Comparison of ENCODE assay signal across 22 cellular contexts in the genomic region with DNA sequence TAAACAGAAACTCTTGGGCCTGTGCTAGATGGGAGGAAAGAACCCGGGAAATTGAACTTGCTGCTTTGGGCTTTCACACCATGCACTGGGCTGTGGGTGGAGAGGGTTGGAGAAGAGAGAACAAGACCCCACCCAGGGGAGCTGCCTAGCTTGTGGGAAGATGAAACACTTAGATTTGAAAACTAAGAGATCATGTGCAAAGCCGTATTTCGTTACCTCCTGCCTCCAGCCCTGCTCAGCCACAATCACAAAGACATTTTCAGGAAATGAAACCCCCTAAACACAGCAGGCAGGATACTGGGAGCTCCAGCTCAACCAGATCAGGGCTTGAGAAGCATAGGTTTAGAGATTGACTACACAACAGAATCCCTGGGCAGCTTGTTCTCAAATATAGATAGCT.
"Had no signal": no experiment of that assay in that cellular context is flagged by ENCODE, and none has a peak within 500 bp of the region (broad histone marks: within the 10 kb centered on the region; RNA-seq: fewer than 3 reads in every experiment).

No MANE protein-coding gene starts in this region.

- H3K4me3 ChIP-seq: ascending aorta, breast epithelium, gastroesophageal sphincter, right atrium auricular region had no signal

- DNase-seq: activated CD4-positive, alpha-beta memory T cell treated with anti-CD3 and anti-CD28 coated beads for 36 hours; activated CD4-positive, alpha-beta T cell treated with anti-CD3 and anti-CD28 coated beads for 1 hour; activated CD8-positive, alpha-beta memory T cell treated with anti-CD3 and anti-CD28 coated beads, Interleukin-2, amount 10 ng/mL, durations not matched to agents 7 days and 5 days; activated naive CD4-positive, alpha-beta T cell treated with anti-CD3 and anti-CD28 coated beads for 36 hours; activated naive CD8-positive, alpha-beta T cell treated with anti-CD3 and anti-CD28 coated beads, Interleukin-2, amount 50 U/mL, for 24 hours; activated T-cell treated with anti-CD3 and anti-CD28 coated beads, Interleukin-2, amount 50 U/mL, for 1 hour; cerebellar nuclear complex; dermis blood vessel endothelial cell; endodermal cell; left ventricle myocardium superior; mesenchymal stem cell; nucleus accumbens; stimulated activated CD4-positive, alpha-beta T cell treated with anti-CD3 and anti-CD28 coated beads, Interleukin-15, amount 100 ng/mL, for 24 hours; stimulated activated CD4-positive, alpha-beta T cell treated with anti-CD3 and anti-CD28 coated beads, Interleukin-4, amount 100 ng/mL, for 1 hour; stimulated activated naive CD4-positive, alpha-beta T cell treated with Interleukin-2 at 50 U/mL for 16 hours; T1000; trophoblast cell had no signal

- H3K27me3 ChIP-seq: ascending aorta, breast epithelium, gastroesophageal sphincter, right atrium auricular region had no signal

- H3K4me1 ChIP-seq: ascending aorta, breast epithelium, gastroesophageal sphincter, right atrium auricular region had no signal

- H3K9me3 ChIP-seq: ascending aorta, breast epithelium, right atrium auricular region had no signal

- H3K27ac ChIP-seq: ascending aorta, breast epithelium, gastroesophageal sphincter, right atrium auricular region, VCaP had no signal

- ATAC-seq: activated CD8-positive, alpha-beta memory T cell treated with anti-CD3 and anti-CD28 coated beads, Interleukin-2, amount 10 ng/mL, durations not matched to agents 7 days and 5 days; activated naive CD8-positive, alpha-beta T cell treated with anti-CD3 and anti-CD28 coated beads, Interleukin-2, amount 50 U/mL, for 24 hours; gastroesophageal sphincter; left ventricle myocardium superior had no signal

- H3K36me3 ChIP-seq: ascending aorta, breast epithelium, gastroesophageal sphincter, right atrium auricular region had no signal
